ENCODE assay signal across 2 cellular contexts in genomic region chr9:111474385-111474784, GRCh38.
TF ChIP-seq lines count a peak whose summit lies in the region.

No MANE protein-coding gene starts in this region.

TF ChIP-seq in A549, 52 proteins besides CTCF, POLR2A, EP300 and RAD21:
- TF ChIP-seq USF2 (IDR thresholded peaks at IDR 0.05), result no peak
- no peak for TF ChIP-seq CBX8 (IDR thresholded peaks at IDR 0.05)
- no peak for TF ChIP-seq RNF2 (IDR thresholded peaks at IDR 0.05; ENCODE audit: borderline replicate concordance, low read depth)
- no peak for TF ChIP-seq RARB (CRISPR knock-in tag; IDR thresholded peaks at IDR 0.05)
- no peak for TF ChIP-seq EHF (CRISPR knock-in tag; IDR thresholded peaks at IDR 0.05)
- no peak for TF ChIP-seq KDM1A (IDR thresholded peaks at IDR 0.05; ENCODE audit: low read depth)
- TF ChIP-seq CHD2 (IDR thresholded peaks at IDR 0.05; ENCODE audit: low read length, partially characterized antibody), result no peak
- no peak for TF ChIP-seq JUNB (IDR thresholded peaks at IDR 0.05)

TF ChIP-seq in GM23338, 12 proteins besides CTCF, POLR2A, EP300 and RAD21:
- TF ChIP-seq STAT1 (IDR thresholded peaks at IDR 0.05; ENCODE audit: unreplicated experiment) (no peak), ETS1 (IDR thresholded peaks at IDR 0.05) (no peak), POLR2AphosphoS5 (IDR thresholded peaks at IDR 0.05; ENCODE audit: low read depth) (no peak), ZNF462 (CRISPR knock-in tag; IDR thresholded peaks at IDR 0.05) (no peak), REST (IDR thresholded peaks at IDR 0.05; ENCODE audit: unreplicated experiment) (no peak), NANOG (IDR thresholded peaks at IDR 0.05; ENCODE audit: borderline replicate concordance) (no peak), ZNF331 (CRISPR knock-in tag; IDR thresholded peaks at IDR 0.05; ENCODE audit: low read depth) (no peak), EZH2 (IDR thresholded peaks at IDR 0.05; ENCODE audit: low read depth, unreplicated experiment) (no peak), EZH2phosphoT487 (IDR thresholded peaks at IDR 0.05; ENCODE audit: unreplicated experiment) (no peak)
